ENCODE assay signal across 8 cellular contexts in genomic region chr19:45469132-45469834, GRCh38. TPM values are rescaled to one million over a fixed set of nuclear protein-coding genes. Genes with fewer than 3 reads are reported as not detected.
DNase-seq lines count a peak whose midpoint lies in the region; ATAC-seq and TF ChIP-seq lines count a peak whose summit lies in the region.

No MANE protein-coding gene starts in this region.

- TF ChIP-seq CTCF in Calu3 (IDR thresholded peaks at IDR 0.05; ENCODE audit: unreplicated experiment) (no peak), OCI-LY7 (conservative IDR thresholded peaks at IDR 0.05; ENCODE audit: low read length) (no peak), epithelial cell of esophagus (IDR thresholded peaks at IDR 0.05; ENCODE audit: insufficient read depth, low read depth, low read length, missing control alignments) (no peak)

- intact Hi-C loops in Calu3 (cut with micrococcal nuclease; ENCODE audit: unreplicated experiment) (loop anchor here (2.0 kb wide), 1 partner anchor 18 kb away; no protein-coding TSS in a partner anchor), OCI-LY7 (cut with micrococcal nuclease; ENCODE audit: unreplicated experiment) (loop anchor here (2.0 kb wide), 1 partner anchor 18 kb away; no protein-coding TSS in a partner anchor)

- DNase-seq in Calu3 (peak; percentile 98), HuH-7.5 (ENCODE audit: low spot score) (peak; percentile 93), OCI-LY7 (ENCODE audit: low spot score) (peak; percentile 98), activated T-cell treated with anti-CD3 and anti-CD28 coated beads for 4 hours (peak; percentile 89), epithelial cell of esophagus (ENCODE audit: low read depth) (peak; percentile 93), mucosa of gallbladder (ENCODE audit: low spot score) (peak; percentile 93)
- peak; percentile 90 for DNase-seq in stimulated activated CD8-positive, alpha-beta memory T cell treated with anti-CD3 and anti-CD28 coated beads, Interleukin-4, amount 100 ng/mL, for 24 hours (ENCODE audit: low read depth)

- peak overlapping the region; percentile 75; the same call in 1 of the 2 replicates for H2AFZ ChIP-seq in OCI-LY7 (ENCODE audit: low read length)

- BruUV-seq in Calu3 (replicated peaks; lab: Mats Ljungman, UMichigan) (no TSS peak), OCI-LY7 (replicated peaks; lab: Mats Ljungman, UMichigan) (TSS peak; percentile 65)

- CTCF ChIA-PET in Calu3 (lab: Charles Lee) (interaction anchor here (0.6 to 4.6 kb wide), 6 partner anchors 8 to 417 kb away, joined by 3 to 61 read pairs (median 9); partner anchors contain the start of gene IRF2BP1), OCI-LY7 (lab: Charles Lee; ENCODE audit: unreplicated experiment) (interaction anchor here (0.6 to 2.3 kb wide), 3 partner anchors 9 to 178 kb away, joined by 3 to 7 read pairs (median 3); no protein-coding TSS in a partner anchor)

- no peaks in the 10 kb centered on the region for H3K36me3 ChIP-seq in OCI-LY7 (ENCODE audit: insufficient read depth, low read length)

- H4K20me1 ChIP-seq in OCI-LY7 (ENCODE audit: insufficient read depth, low read length), result 0 out of 2 replicates have a peak, but pooled peaks cover 4% of the 10 kb centered on the region

- peaks cover 23% of the 10 kb centered on the region for H3K27me3 Mint-ChIP-seq in Calu3 (ENCODE audit: unreplicated experiment)

- POLR2A ChIA-PET in OCI-LY7 (lab: Charles Lee), result interaction anchor here (1.4 to 1.8 kb wide), 2 partner anchors 9 to 13 kb away, joined by 3 to 7 read pairs; no protein-coding TSS in a partner anchor

- H3K4me3 ChIP-seq in OCI-LY7 (ENCODE audit: low read depth, low read length, poor library complexity, severe bottlenecking) (peak overlapping the region; percentile 81), epithelial cell of esophagus (ENCODE audit: low read length) (peak overlapping the region; percentile 91)

- no peaks in the 10 kb centered on the region for H3K9me2 ChIP-seq in OCI-LY7 (ENCODE audit: insufficient read depth, low read length)

- H3K4me3 Mint-ChIP-seq in Calu3 (ENCODE audit: low read depth, unreplicated experiment), result peak overlapping the region; percentile 86

- no peaks in the 10 kb centered on the region; the same call in 1 of the 2 replicates for H3K79me2 ChIP-seq in OCI-LY7 (ENCODE audit: insufficient read depth, low read depth, low read length)

- ATAC-seq in GM21526 (IDR thresholded peaks at IDR 0.05; ENCODE audit: low FRiP score, unreplicated experiment), result peak; percentile 43

- peaks cover 35% of the 10 kb centered on the region for H3K4me1 Mint-ChIP-seq in Calu3 (ENCODE audit: low read depth, unreplicated experiment)

- peak overlapping the region; percentile 100 for H3K4me2 ChIP-seq in OCI-LY7 (ENCODE audit: low read length)

- peaks cover 88% of the 10 kb centered on the region for H3K36me3 Mint-ChIP-seq in Calu3 (ENCODE audit: insufficient read depth, unreplicated experiment)

- peak overlapping the region; percentile 87 for H3K27ac ChIP-seq in OCI-LY7 (ENCODE audit: low read depth, low read length, poor library complexity, severe bottlenecking)

- H3K9me3 Mint-ChIP-seq in Calu3 (ENCODE audit: low read depth, unreplicated experiment), result no peaks in the 10 kb centered on the region

- peaks cover 19% of the 10 kb centered on the region for H3K4me1 ChIP-seq in OCI-LY7 (ENCODE audit: insufficient read depth, low read length, poor library complexity, severe bottlenecking)

- no peaks in the 10 kb centered on the region for H3K9me3 ChIP-seq in OCI-LY7 (ENCODE audit: low read length)

- peak overlapping the region; percentile 99 for H3K27ac Mint-ChIP-seq in Calu3 (ENCODE audit: unreplicated experiment)

RNA-seq across cellular contexts. Expression of gene FOSB, which starts 1.5 kb away (rescaled TPM):
- total RNA-seq in Calu3 (2022) (18.7 and 23.8 TPM in 2 replicates), OCI-LY7 (2022) (2.1 and 2.4 TPM in 2 replicates), mucosa of gallbladder (7.2 TPM)
- 1.2 and 2.3 TPM in 2 replicates for total RNA-seq in OCI-LY7 (2014; rRNA removed; shearing (Covaris generic))

RNA-seq across cellular contexts. Expression of gene RTN2, which starts 27.6 kb away (rescaled TPM):
- 5.7 and 7.2 TPM in 2 replicates for total RNA-seq in Calu3 (2022)
- 1.5 and 8.6 TPM in 2 replicates for total RNA-seq in OCI-LY7 (2014; rRNA removed; shearing (Covaris generic))
- 7.6 and 9.1 TPM in 2 replicates for total RNA-seq in OCI-LY7 (2022)
- 10.7 TPM for total RNA-seq in mucosa of gallbladder

RNA-seq across cellular contexts. Expression of gene PPM1N, which starts 29.0 kb away (rescaled TPM):
- total RNA-seq in Calu3 (2022) (5.0 and 6.8 TPM in 2 replicates), OCI-LY7 (2022) (2.8 and 2.9 TPM in 2 replicates), mucosa of gallbladder (2.2 TPM)
- 1.4 and 1.6 TPM in 2 replicates for total RNA-seq in OCI-LY7 (2014; rRNA removed; shearing (Covaris generic))

RNA-seq across cellular contexts. Expression of gene VASP, which starts 38.0 kb away (rescaled TPM):
- 194 and 219 TPM in 2 replicates for total RNA-seq in Calu3 (2022)
- total RNA-seq in OCI-LY7 (2014; rRNA removed; shearing (Covaris generic)), result 37.4 and 62.8 TPM in 2 replicates
- 39.6 and 51.6 TPM in 2 replicates for total RNA-seq in OCI-LY7 (2022)
- 137 TPM for total RNA-seq in mucosa of gallbladder

RNA-seq across cellular contexts. Expression of gene ERCC1, which starts 45.6 kb away (rescaled TPM):
- total RNA-seq in Calu3 (2022) (55.7 and 58.9 TPM in 2 replicates), OCI-LY7 (2022) (46.2 and 59.4 TPM in 2 replicates), mucosa of gallbladder (57.0 TPM)
- 125 and 126 TPM in 2 replicates for total RNA-seq in OCI-LY7 (2014; rRNA removed; shearing (Covaris generic))

Comparison
In these comparisons a context has a peak if more than half of its experiments do, and no peak if none do; other contexts are left out.
1. Peak in every context shown above with its lines: DNase-seq, ATAC-seq, H3K4me3 ChIP-seq and H3K27ac ChIP-seq.